Comparison of ENCODE assay signal across 12 cellular contexts in the genomic region with DNA sequence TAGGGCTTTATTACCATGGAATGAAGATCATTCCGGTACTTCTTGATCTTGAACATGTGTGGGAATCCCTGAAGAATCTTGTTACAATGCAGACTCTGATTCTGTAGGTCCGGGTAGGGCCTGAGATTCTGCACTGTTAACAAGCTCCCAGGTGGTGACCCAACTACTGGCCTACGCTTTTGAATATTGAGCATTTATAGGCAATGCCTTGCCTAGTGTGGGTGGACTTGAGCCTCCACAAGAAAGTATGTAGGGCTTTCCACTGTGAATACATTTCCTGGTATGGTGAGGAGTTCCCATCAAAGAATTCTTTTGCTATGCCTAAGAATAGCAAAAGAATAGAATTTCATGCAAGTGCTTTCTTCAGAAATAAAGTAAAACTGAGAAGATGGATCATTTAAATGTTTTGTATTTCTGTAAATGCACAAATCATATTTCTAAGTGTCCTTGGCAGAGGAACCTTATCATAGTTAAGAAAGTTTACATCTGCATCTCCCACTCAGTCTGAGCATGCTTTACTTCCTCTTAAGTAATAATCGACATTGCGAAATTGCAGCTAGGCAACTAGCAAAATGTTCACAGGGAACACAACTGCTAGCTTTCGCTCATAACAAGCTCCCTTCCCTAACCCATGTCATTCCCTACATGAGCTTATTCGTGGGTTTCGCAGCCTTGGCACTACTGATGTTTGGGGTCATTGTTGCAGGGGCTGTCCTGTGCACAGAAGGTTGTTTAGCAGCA.
DNase-seq lines count a peak whose midpoint lies in the region; ATAC-seq and TF ChIP-seq lines count a peak whose summit lies in the region.
"Had no signal": no experiment of that assay in that cellular context is flagged by ENCODE, and none has a peak within 500 bp of the region (broad histone marks: within the 10 kb centered on the region; RNA-seq: fewer than 3 reads in every experiment).

No MANE protein-coding gene starts in this region.

- TF ChIP-seq CTCF in sigmoid colon (IDR thresholded peaks at IDR 0.05) = no peak
- TF ChIP-seq CTCF in H9 (conservative IDR thresholded peaks at IDR 0.05) = no peak

- TF ChIP-seq EP300 in sigmoid colon (IDR thresholded peaks at IDR 0.05) = no peak

- H2BK5ac ChIP-seq in H9 (ENCODE audit: insufficient read length, low read length) = no peak overlapping the region

- no peak overlapping the region for H3K9ac ChIP-seq in H9 (ENCODE audit: extremely low read depth, insufficient read length, low read length)

- no peak overlapping the region for H2AFZ ChIP-seq in H9 (ENCODE audit: low read length)

- H3T11ph ChIP-seq in H9 (ENCODE audit: low read length) = no peak overlapping the region

- H3K4me1 ChIP-seq in sigmoid colon (peaks cover 0 to 41% (median 36%) of the 10 kb centered on the region in 4 donors), H9 (ENCODE audit: insufficient read depth, low read length) (0 out of 2 replicates have a peak, but pooled peaks cover 2% of the 10 kb centered on the region)
- H3K4me1 ChIP-seq: gastrocnemius medialis had no signal

- H4K20me1 ChIP-seq in H9 (ENCODE audit: control insufficient read depth, insufficient read depth, insufficient read length) = no peaks in the 10 kb centered on the region

- no peaks in the 10 kb centered on the region for H3K23me2 ChIP-seq in H9 (ENCODE audit: insufficient read length, low read depth, low read length, poor library complexity, severe bottlenecking)

- no peak overlapping the region for H4K8ac ChIP-seq in H9 (replicated peaks; ENCODE audit: insufficient read length, low read depth, low read length)

- no peak overlapping the region for H3K4ac ChIP-seq in H9 (ENCODE audit: low read depth, low read length)

- peak; percentile 52 for ATAC-seq in GM18868 (IDR thresholded peaks at IDR 0.05; ENCODE audit: unreplicated experiment)
- no peak for ATAC-seq in HG02588 (IDR thresholded peaks at IDR 0.05; ENCODE audit: unreplicated experiment)
- no peak for ATAC-seq in HG03521 (IDR thresholded peaks at IDR 0.05; ENCODE audit: unreplicated experiment)
- no peak for ATAC-seq in HG03457 (IDR thresholded peaks at IDR 0.05; ENCODE audit: unreplicated experiment)
- ATAC-seq: GM12878 had no signal

- no peak overlapping the region for H3K23ac ChIP-seq in H9 (ENCODE audit: insufficient read length, low read depth, low read length)

- H3K4me3 ChIP-seq in sigmoid colon = no peak overlapping the region
- H3K4me3 ChIP-seq: gastrocnemius medialis, GM12878 had no signal

- peaks cover 0 to 4% of the 10 kb centered on the region in 2 experiments; a peak in 1 of 4 replicates for H3K4me1 Mint-ChIP-seq in H9

- H3K9me3 Mint-ChIP-seq in H9 = no peaks in the 10 kb centered on the region
- H3K9me3 Mint-ChIP-seq: IgD-negative memory B cell had no signal

- H2BK15ac ChIP-seq in H9 (ENCODE audit: low read depth, low read length) = no peak overlapping the region

- 64 to 87% methylated on average over 8 of the region's 8 CpGs for WGBS in sigmoid colon, 2 donors
- no CpG with 5 or more reads among the region's 8 CpGs for WGBS in H9 (ENCODE audit: extremely low coverage, insufficient read length, low lambda C conversion rate)

- no peak overlapping the region for H3K4me2 ChIP-seq in H9 (ENCODE audit: insufficient read depth, insufficient read length, low read length)

- no peak overlapping the region for H3K14ac ChIP-seq in H9 (ENCODE audit: insufficient read depth, low read length)

- H3K27me3 Mint-ChIP-seq in H9 (ENCODE audit: low read depth) = no peaks in the 10 kb centered on the region
- H3K27me3 Mint-ChIP-seq: IgD-negative memory B cell had no signal

- intact Hi-C loops in sigmoid colon (cut with DNase I) = no loop called here

- no peak overlapping the region for H2BK120ac ChIP-seq in H9 (ENCODE audit: low read depth, low read length, poor library complexity, severe bottlenecking)

- H4K5ac ChIP-seq in H9 (ENCODE audit: insufficient read length, low read depth, low read length) = no peak overlapping the region

- DNase-seq in SIG-M5 treated with dmso at 0.1 percent for 504 hours (lab: John Stamatoyannopoulos, UW; ENCODE audit: unreplicated experiment) (peak; percentile 93), fibroblast of the conjunctiva (ENCODE audit: low read depth) (peak; percentile 94), sigmoid colon (no peak), H9 (no peak)
- DNase-seq: activated CD4-positive, alpha-beta T cell treated with anti-CD3 and anti-CD28 coated beads, Interleukin-2, amount 50 U/mL, for 4 hours; gastrocnemius medialis had no signal

- H3K27me3 ChIP-seq in sigmoid colon (no peaks in the 10 kb centered on the region), H9 (ENCODE audit: insufficient read depth, low read length) (no peaks in the 10 kb centered on the region)
- H3K27me3 ChIP-seq: gastrocnemius medialis had no signal

- H3K36me3 Mint-ChIP-seq in H9 (ENCODE audit: insufficient read depth in 1 of 3, low read depth in 3 of 3) = no peaks in the 10 kb centered on the region

- no peak overlapping the region for H3K18ac ChIP-seq in H9 (ENCODE audit: insufficient read length, low read depth, low read length)

- no peaks in the 10 kb centered on the region for H3K79me2 ChIP-seq in H9 (ENCODE audit: insufficient read depth, low read length)

- H3K27ac Mint-ChIP-seq in H9 = no peak overlapping the region; a peak in 1 of 7 replicates
- H3K27ac Mint-ChIP-seq: IgD-negative memory B cell had no signal

- H3K4me3 Mint-ChIP-seq in H9 = no peak overlapping the region
- H3K4me3 Mint-ChIP-seq: IgD-negative memory B cell had no signal

- TF ChIP-seq POLR2A in sigmoid colon (IDR thresholded peaks at IDR 0.05) = no peak

- H3K36me3 ChIP-seq in sigmoid colon = no peaks in the 10 kb centered on the region
- H3K36me3 ChIP-seq: gastrocnemius medialis had no signal

- H2BK12ac ChIP-seq in H9 (ENCODE audit: insufficient read length, low read depth, low read length) = no peak overlapping the region

- H3K27ac ChIP-seq in sigmoid colon = peak overlapping the region in 3 of 4 donors; percentile 33 to 76 (median 45)
- no peak overlapping the region for H3K27ac ChIP-seq in H9 (ENCODE audit: insufficient read length, low read depth, low read length)
- H3K27ac ChIP-seq: gastrocnemius medialis had no signal

- H4K91ac ChIP-seq in H9 (ENCODE audit: insufficient read length, low read depth, low read length) = no peak overlapping the region

- H3K56ac ChIP-seq in H9 (ENCODE audit: insufficient read length, low read depth, low read length) = no peak overlapping the region

- H3K9me3 ChIP-seq in sigmoid colon (no peaks in the 10 kb centered on the region), H9 (ENCODE audit: control insufficient read depth, low read depth, low read length) (no peaks in the 10 kb centered on the region)
- H3K9me3 ChIP-seq: gastrocnemius medialis had no signal

- no peaks in the 10 kb centered on the region for H3K79me1 ChIP-seq in H9 (ENCODE audit: insufficient read depth, low read depth, low read length, poor library complexity, severe bottlenecking)

- H2BK20ac ChIP-seq in H9 (ENCODE audit: low read depth, low read length, poor library complexity, severe bottlenecking) = no peak overlapping the region

- H2AK5ac ChIP-seq in H9 (ENCODE audit: insufficient read length, low read length) = no peak overlapping the region

Comparison
In these comparisons a context has a peak if more than half of its experiments do, and no peak if none do; other contexts are left out.
1. DNase-seq: peak in SIG-M5 treated with dmso at 0.1 percent for 504 hours (single experiment) and fibroblast of the conjunctiva (single experiment); none in sigmoid colon (single experiment) and H9 (single experiment).